Comparison of ENCODE assay signal across 9 cellular contexts in the genomic region with DNA sequence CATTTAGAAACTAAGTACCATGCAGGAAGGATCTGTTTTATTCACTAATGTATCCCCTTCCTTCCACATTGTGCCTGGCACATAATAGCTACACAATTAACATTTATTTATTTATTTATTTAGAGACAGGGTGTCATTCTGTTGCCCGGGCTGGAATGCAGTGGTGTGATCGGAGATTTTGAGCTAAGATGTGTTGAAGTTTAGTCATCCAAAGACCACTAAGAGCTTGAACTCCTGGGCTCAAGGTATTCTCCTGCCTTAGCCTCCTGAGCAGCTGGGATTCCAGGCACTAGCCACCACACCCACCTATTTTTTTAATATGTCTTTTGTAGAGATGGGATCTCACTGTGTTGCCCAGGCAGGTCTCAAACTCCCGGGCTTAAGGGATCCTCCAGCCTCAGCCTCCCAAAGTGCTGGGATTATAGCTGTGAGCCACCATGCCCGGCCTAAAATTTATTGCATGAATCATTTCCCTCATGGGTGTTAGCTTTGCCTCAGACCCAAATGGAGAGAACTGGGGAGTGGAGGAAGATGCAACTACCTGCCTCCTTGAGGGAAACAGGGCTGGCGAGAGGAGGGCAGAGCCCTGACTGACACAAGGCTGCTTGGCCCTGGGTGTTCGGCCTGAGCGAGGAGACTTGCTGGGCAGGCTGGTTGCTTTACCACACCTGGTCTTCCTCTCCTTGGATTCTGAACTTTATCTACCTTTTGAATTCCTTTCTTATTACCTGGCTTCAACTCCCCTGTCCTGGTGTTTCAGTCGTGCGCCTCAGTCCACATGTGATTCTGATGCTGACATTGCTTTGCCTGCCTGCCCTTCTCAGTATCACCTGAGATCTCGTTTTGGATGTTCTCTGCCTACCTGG. TPM values are rescaled to one million over a fixed set of nuclear protein-coding genes. Genes with fewer than 3 reads are reported as not detected.
DNase-seq lines count a peak whose midpoint lies in the region; ATAC-seq and TF ChIP-seq lines count a peak whose summit lies in the region.
"Had no signal": no experiment of that assay in that cellular context is flagged by ENCODE, and none has a peak within 500 bp of the region (broad histone marks: within the 10 kb centered on the region; RNA-seq: fewer than 3 reads in every experiment).

No MANE protein-coding gene starts in this region.

- H3K4me3 Mint-ChIP-seq in activated naive CD4-positive, alpha-beta T cell treated with anti-CD3 and anti-CD28 coated beads, Interleukin-2, amount 50 U/mL, for 24 hours = peak overlapping the region; percentile 99

- TF ChIP-seq EP300 in suprapubic skin (IDR thresholded peaks at IDR 0.05) = no peak

- DNase-seq in activated naive CD4-positive, alpha-beta T cell treated with anti-CD3 and anti-CD28 coated beads, Interleukin-2, amount 50 U/mL, for 16 hours = no peak
- no peak for DNase-seq in activated naive CD4-positive, alpha-beta T cell treated with anti-CD3 and anti-CD28 coated beads, Interleukin-2, amount 50 U/mL, for 72 hours (ENCODE audit: low spot score in 2 of 2)
- DNase-seq in left lobe of liver (ENCODE audit: low spot score) (peak; percentile 39), suprapubic skin (ENCODE audit: low spot score in 2 of 2) (peak; percentile 54 to 55), prostate gland (ENCODE audit: low spot score) (no peak)
- DNase-seq: heart left ventricle had no signal

- no peak overlapping the region for H3K27ac Mint-ChIP-seq in activated naive CD4-positive, alpha-beta T cell treated with anti-CD3 and anti-CD28 coated beads, Interleukin-2, amount 50 U/mL, for 24 hours
- peak overlapping the region; percentile 96 to 100 for H3K27ac Mint-ChIP-seq in activated naive CD4-positive, alpha-beta T cell treated with anti-CD3 and anti-CD28 coated beads, Interleukin-2, amount 50 U/mL, for 72 hours

- no peak for TF ChIP-seq CTCF in suprapubic skin (IDR thresholded peaks at IDR 0.05)
- TF ChIP-seq CTCF in prostate gland (IDR thresholded peaks at IDR 0.05) = no peak

- no peak for ATAC-seq in activated naive CD4-positive, alpha-beta T cell treated with anti-CD3 and anti-CD28 coated beads, Interleukin-2, amount 50 U/mL, for 72 hours
- ATAC-seq in left lobe of liver (no peak), GM18502 (IDR thresholded peaks at IDR 0.05; ENCODE audit: poor library complexity, unreplicated experiment) (no peak), HG03565 (IDR thresholded peaks at IDR 0.05; ENCODE audit: unreplicated experiment) (no peak)
- ATAC-seq: heart left ventricle had no signal

- H3K4me1 ChIP-seq in suprapubic skin = peaks cover 28% of the 10 kb centered on the region
- H3K4me1 ChIP-seq in prostate gland (replicated peaks) = no peaks in the 10 kb centered on the region

- WGBS in suprapubic skin = 58% methylated on average over 10 of the region's 10 CpGs
- 76% methylated on average over 10 of the region's 10 CpGs for WGBS in prostate gland

- H3K36me3 Mint-ChIP-seq in activated naive CD4-positive, alpha-beta T cell treated with anti-CD3 and anti-CD28 coated beads, Interleukin-2, amount 50 U/mL, for 24 hours = peaks cover 3% of the 10 kb centered on the region
- H3K36me3 Mint-ChIP-seq in activated naive CD4-positive, alpha-beta T cell treated with anti-CD3 and anti-CD28 coated beads, Interleukin-2, amount 50 U/mL, for 72 hours = peaks cover 31 to 37% of the 10 kb centered on the region in 2 donors

- no peaks in the 10 kb centered on the region for H3K27me3 Mint-ChIP-seq in activated naive CD4-positive, alpha-beta T cell treated with anti-CD3 and anti-CD28 coated beads, Interleukin-2, amount 50 U/mL, for 24 hours

- H3K4me3 ChIP-seq in suprapubic skin = no peak overlapping the region
- no peak overlapping the region for H3K4me3 ChIP-seq in prostate gland

- TF ChIP-seq POLR2A in suprapubic skin (IDR thresholded peaks at IDR 0.05) = no peak
- TF ChIP-seq POLR2A in prostate gland (IDR thresholded peaks at IDR 0.05) = no peak

- peaks cover 74% of the 10 kb centered on the region for H3K4me1 Mint-ChIP-seq in activated naive CD4-positive, alpha-beta T cell treated with anti-CD3 and anti-CD28 coated beads, Interleukin-2, amount 50 U/mL, for 24 hours

- H3K9me3 ChIP-seq in suprapubic skin (no peaks in the 10 kb centered on the region), prostate gland (no peaks in the 10 kb centered on the region)
- H3K9me3 ChIP-seq: heart left ventricle had no signal

- H3K27me3 ChIP-seq in suprapubic skin = no peaks in the 10 kb centered on the region
- H3K27me3 ChIP-seq in prostate gland (replicated peaks; ENCODE audit: insufficient read depth) = no peaks in the 10 kb centered on the region
- H3K27me3 ChIP-seq: heart left ventricle had no signal

- no peaks in the 10 kb centered on the region for H3K36me3 ChIP-seq in suprapubic skin
- no peaks in the 10 kb centered on the region for H3K36me3 ChIP-seq in prostate gland

- intact Hi-C loops in prostate gland (cut with DNase I) = no loop called here

- H3K27ac ChIP-seq in suprapubic skin = no peak overlapping the region
- H3K27ac ChIP-seq in prostate gland = no peak overlapping the region

- no peaks in the 10 kb centered on the region for H3K9me3 Mint-ChIP-seq in activated naive CD4-positive, alpha-beta T cell treated with anti-CD3 and anti-CD28 coated beads, Interleukin-2, amount 50 U/mL, for 24 hours
- peaks cover 0 to 4% of the 10 kb centered on the region in 2 donors for H3K9me3 Mint-ChIP-seq in activated naive CD4-positive, alpha-beta T cell treated with anti-CD3 and anti-CD28 coated beads, Interleukin-2, amount 50 U/mL, for 72 hours

RNA-seq across cellular contexts. Expression of a gene that starts 1.7 kb away (rescaled TPM):
- total RNA-seq in activated naive CD4-positive, alpha-beta T cell treated with anti-CD3 and anti-CD28 coated beads, Interleukin-2, amount 50 U/mL, for 72 hours = 10 to 100 TPM; 51.4 to 91.0 TPM
- total RNA-seq in left lobe of liver = 29.9 TPM
- 10 to 100 TPM; 27.5 to 63.8 (median 49.4) TPM for total RNA-seq in suprapubic skin
- total RNA-seq in prostate gland = 100 to 1,000 TPM in 1 of 2 donors, 10 to 100 TPM in 1; 95.9 to 138 TPM

RNA-seq across cellular contexts. Expression of a gene that starts 3.6 kb away (rescaled TPM):
- 100 to 1,000 TPM; 122 to 143 TPM for total RNA-seq in activated naive CD4-positive, alpha-beta T cell treated with anti-CD3 and anti-CD28 coated beads, Interleukin-2, amount 50 U/mL, for 72 hours
- total RNA-seq in left lobe of liver (0.43 TPM), suprapubic skin (1 to 10 TPM; 2.8 to 5.1 (median 3.4) TPM), prostate gland (10 to 100 TPM in 1 of 2 donors, 1 to 10 TPM in 1; 9.9 to 12.1 TPM)

Comparison
In these comparisons a context has a peak if more than half of its experiments do, and no peak if none do; other contexts are left out.
1. DNase-seq: peak in left lobe of liver (single experiment) and suprapubic skin (2 of 2); none in activated naive CD4-positive, alpha-beta T cell treated with anti-CD3 and anti-CD28 coated beads, Interleukin-2, amount 50 U/mL, for 16 hours (single experiment), activated naive CD4-positive, alpha-beta T cell treated with anti-CD3 and anti-CD28 coated beads, Interleukin-2, amount 50 U/mL, for 72 hours (0 of 2) and prostate gland (single experiment).
2. RNA of a gene that starts 3.6 kb away (total RNA-seq): 122 to 143 TPM in activated naive CD4-positive, alpha-beta T cell treated with anti-CD3 and anti-CD28 coated beads, Interleukin-2, amount 50 U/mL, for 72 hours; 9.9 to 12.1 TPM in prostate gland, 2.8 to 5.1 TPM in suprapubic skin and 0.43 TPM in left lobe of liver (single experiment); every median in the first group is over 4 times any median in the second.